Comparison of ENCODE assay signal across 16 cellular contexts in the genomic region with DNA sequence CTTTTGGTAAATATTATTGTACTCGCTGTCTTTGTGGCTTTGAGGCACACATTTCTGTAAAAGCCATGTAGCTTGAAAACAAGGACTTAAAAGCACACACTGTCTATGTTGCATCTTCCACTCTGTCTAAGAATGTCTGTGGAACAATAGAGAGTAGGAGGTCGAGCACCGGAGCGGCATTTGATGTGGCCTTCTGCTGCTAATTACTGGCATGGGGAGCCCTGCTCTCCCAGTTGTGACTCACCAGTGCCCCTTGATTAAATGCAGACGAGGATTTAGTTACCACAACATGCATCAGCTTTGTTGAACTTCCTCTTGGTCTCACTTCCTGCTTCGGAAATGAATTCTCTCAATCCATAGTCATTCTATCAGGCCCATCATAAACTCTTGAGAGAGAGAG.
A peak's percentile ranks its signal among the peaks of the same experiment; 100 is the strongest.
DNase-seq lines count a peak whose midpoint lies in the region; ATAC-seq and TF ChIP-seq lines count a peak whose summit lies in the region.
"Had no signal": no experiment of that assay in that cellular context is flagged by ENCODE, and none has a peak within 500 bp of the region (broad histone marks: within the 10 kb centered on the region; RNA-seq: fewer than 3 reads in every experiment).

No MANE protein-coding gene starts in this region.

- H3K4me3 ChIP-seq in choroid plexus epithelial cell (ENCODE audit: low read depth, low read length): no peak overlapping the region
- H3K4me3 ChIP-seq: HAP-1, SK-N-MC, tibial artery had no signal

- ATAC-seq in HG03039 (IDR thresholded peaks at IDR 0.05; ENCODE audit: unreplicated experiment) (no peak), HG03108 (IDR thresholded peaks at IDR 0.05; ENCODE audit: unreplicated experiment) (no peak)
- ATAC-seq: activated CD4-positive, CD25-positive, alpha-beta regulatory T cell treated with anti-CD3 and anti-CD28 coated beads, Interleukin-2, amount 50 U/mL, for 24 hours had no signal

- DNase-seq in DMS153 (lab: John Stamatoyannopoulos, UW) (peak; percentile 17), DMS153 treated with DMSO at 0.1 percent for 48 hours (lab: John Stamatoyannopoulos, UW; ENCODE audit: unreplicated experiment) (no peak), NCI-H69 (lab: John Stamatoyannopoulos, UW) (peak; percentile 33), choroid plexus epithelial cell (ENCODE audit: low read depth) (peak; percentile 13), renal cortical epithelial cell (ENCODE audit: low read depth) (peak; percentile 3), inferior parietal cortex (ENCODE audit: extremely low spot score) (no peak)
- DNase-seq: head of caudate nucleus, NCI-H1436 treated with DMSO at 0.1 percent for 48 hours, NCI-H82, small intestine, tibial artery had no signal

- no peak for TF ChIP-seq CTCF in choroid plexus epithelial cell (conservative IDR thresholded peaks at IDR 0.05; ENCODE audit: low read depth, low read length)

Comparison
In these comparisons a context has a peak if more than half of its experiments do, and no peak if none do; other contexts are left out.
1. DNase-seq: peak in DMS153 (single experiment), NCI-H69 (single experiment), choroid plexus epithelial cell (single experiment) and renal cortical epithelial cell (single experiment); none in DMS153 treated with DMSO at 0.1 percent for 48 hours (single experiment) and inferior parietal cortex (single experiment).